In the genomic region with DNA sequence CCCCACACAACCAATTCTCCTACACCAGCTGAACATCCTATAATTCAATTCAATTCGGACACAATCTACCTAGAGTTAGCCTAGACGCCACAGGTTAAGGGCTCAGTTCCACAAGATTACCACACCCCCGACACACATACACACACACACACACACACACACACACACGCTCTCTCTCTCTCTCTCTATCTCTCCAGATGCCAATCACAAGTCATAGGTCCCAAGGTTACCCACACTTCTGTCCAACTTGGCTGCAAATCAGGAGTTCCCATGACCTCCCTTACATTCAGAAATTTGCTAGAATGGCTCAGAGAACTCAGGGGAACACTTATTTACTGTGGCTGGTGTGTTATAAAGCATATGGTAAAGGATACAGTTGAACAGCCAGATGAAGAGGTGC, we compare ENCODE assay signal across 30 cellular contexts.
"Had no signal": no experiment of that assay in that cellular context is flagged by ENCODE, and none has a peak within 500 bp of the region (broad histone marks: within the 10 kb centered on the region; RNA-seq: fewer than 3 reads in every experiment).

No MANE protein-coding gene starts in this region.

- H3K27ac Mint-ChIP-seq: activated CD4-positive, alpha-beta memory T cell treated with anti-CD3 and anti-CD28 coated beads, Interleukin-2, amount 10 ng/mL, durations not matched to agents 7 days and 5 days; activated CD4-positive, alpha-beta T cell treated with anti-CD3 and anti-CD28 coated beads, Interleukin-2, amount 10 ng/mL, durations not matched to agents 24 days and 14 days; activated naive CD8-positive, alpha-beta T cell treated with anti-CD3 and anti-CD28 coated beads, Interleukin-2, amount 50 U/mL, for 24 hours; activated T-cell treated with anti-CD3 and anti-CD28 coated beads, Interleukin-2, amount 50 U/mL, for 24 hours; mesothelial cell of epicardium; T-helper 1 cell treated with Interleukin-12 subunit alpha and Interleukin-12 subunit beta and Interleukin-4 antibody, amounts not matched to agents 30 μg/mL and 1 μg/mL, for 36 hours had no signal

- DNase-seq: activated CD4-positive, alpha-beta memory T cell treated with anti-CD3 and anti-CD28 coated beads, Interleukin-2, amount 10 ng/mL, durations not matched to agents 7 days and 5 days; activated CD4-positive, alpha-beta T cell treated with anti-CD3 and anti-CD28 coated beads, Interleukin-2, amount 10 ng/mL, durations not matched to agents 24 days and 14 days; activated CD8-positive, alpha-beta memory T cell treated with anti-CD3 and anti-CD28 coated beads, Interleukin-2, amount 50 U/mL, for 48 hours; activated gamma-delta T cell treated with Interleukin-2 at 50 U/mL for 16 hours; activated naive CD4-positive, alpha-beta T cell treated with anti-CD3 and anti-CD28 coated beads, Interleukin-2, amount 50 U/mL, for 16 hours; activated naive CD8-positive, alpha-beta T cell treated with anti-CD3 and anti-CD28 coated beads, Interleukin-2, amount 50 U/mL, for 24 hours; activated T-cell treated with anti-CD3 and anti-CD28 coated beads, Interleukin-2, amount 50 U/mL, for 24 hours; amygdala; colonic mucosa; effector CD8-positive, alpha-beta T cell; esophagus squamous epithelium; islet precursor cell; naive B cell; nucleus accumbens; posterior cingulate gyrus; stimulated activated CD4-positive, alpha-beta T cell treated with anti-CD3 and anti-CD28 coated beads, Interleukin-12 subunit alpha, Interleukin-12 subunit beta, amount 100 ng/mL, for 4 hours; stimulated activated CD4-positive, alpha-beta T cell treated with anti-CD3 and anti-CD28 coated beads, Interleukin-4, amount 100 ng/mL, for 1 hour; stimulated activated naive CD8-positive, alpha-beta T cell treated with anti-CD3 and anti-CD28 coated beads, Interleukin-15, Interleukin-2, amounts not matched to agents 100 U/mL and 50 U/mL, for 24 hours; T-helper 9 cell; testis; trophoblast cell; uterus had no signal

- H3K36me3 Mint-ChIP-seq: mesothelial cell of epicardium, naive B cell had no signal

- H3K4me3 Mint-ChIP-seq: activated CD4-positive, alpha-beta memory T cell treated with anti-CD3 and anti-CD28 coated beads, Interleukin-2, amount 10 ng/mL, durations not matched to agents 7 days and 5 days; activated CD4-positive, alpha-beta T cell treated with anti-CD3 and anti-CD28 coated beads, Interleukin-2, amount 10 ng/mL, durations not matched to agents 24 days and 14 days; activated naive CD8-positive, alpha-beta T cell treated with anti-CD3 and anti-CD28 coated beads, Interleukin-2, amount 50 U/mL, for 24 hours; activated T-cell treated with anti-CD3 and anti-CD28 coated beads, Interleukin-2, amount 50 U/mL, for 24 hours; mesothelial cell of epicardium; naive B cell; T-helper 1 cell treated with Interleukin-12 subunit alpha and Interleukin-12 subunit beta and Interleukin-4 antibody, amounts not matched to agents 30 μg/mL and 1 μg/mL, for 36 hours had no signal

- H3K27ac ChIP-seq: colonic mucosa, epithelial cell of prostate, esophagus squamous epithelium, gastroesophageal sphincter, hepatocyte, testis, uterus, VCaP had no signal

- H3K9me3 Mint-ChIP-seq: activated CD4-positive, alpha-beta memory T cell treated with anti-CD3 and anti-CD28 coated beads, Interleukin-2, amount 10 ng/mL, durations not matched to agents 7 days and 5 days; activated CD4-positive, alpha-beta T cell treated with anti-CD3 and anti-CD28 coated beads, Interleukin-2, amount 10 ng/mL, durations not matched to agents 24 days and 14 days; activated naive CD8-positive, alpha-beta T cell treated with anti-CD3 and anti-CD28 coated beads, Interleukin-2, amount 50 U/mL, for 24 hours; activated T-cell treated with anti-CD3 and anti-CD28 coated beads, Interleukin-2, amount 50 U/mL, for 24 hours; mesothelial cell of epicardium; naive B cell; T-helper 1 cell treated with Interleukin-12 subunit alpha and Interleukin-12 subunit beta and Interleukin-4 antibody, amounts not matched to agents 30 μg/mL and 1 μg/mL, for 36 hours had no signal

- H2AFZ ChIP-seq: hepatocyte had no signal

- H3K36me3 ChIP-seq: colonic mucosa, esophagus squamous epithelium, uterus had no signal

- H3K4me1 ChIP-seq: testis, uterus had no signal

- ATAC-seq: activated CD4-positive, CD25-positive, alpha-beta regulatory T cell treated with anti-CD3 and anti-CD28 coated beads, Interleukin-2, amount 50 U/mL, for 24 hours; activated naive CD8-positive, alpha-beta T cell treated with anti-CD3 and anti-CD28 coated beads, Interleukin-2, amount 50 U/mL, for 24 hours; gastroesophageal sphincter; stimulated activated naive CD8-positive, alpha-beta T cell treated with anti-CD3 and anti-CD28 coated beads, Interleukin-15, Interleukin-2, amounts not matched to agents 100 U/mL and 50 U/mL, for 24 hours had no signal

- H3K4me3 ChIP-seq: colonic mucosa, esophagus squamous epithelium, gastroesophageal sphincter, hepatocyte, skin epidermis, testis, uterus had no signal

- H3K27me3 ChIP-seq: colonic mucosa, esophagus squamous epithelium, gastroesophageal sphincter, hepatocyte, testis, uterus had no signal

- H3K9me3 ChIP-seq: colonic mucosa, esophagus squamous epithelium, gastroesophageal sphincter, testis, uterus had no signal

- H3K4me2 ChIP-seq: hepatocyte had no signal
